In genomic region chr3:169241928-169242751, GRCh38 we compare ENCODE assay signal across 9 cellular contexts.
A peak's percentile ranks its signal among the peaks of the same experiment; 100 is the strongest.
DNase-seq lines count a peak whose midpoint lies in the region; ATAC-seq and FAIRE-seq lines count a peak whose summit lies in the region.
"Had no signal": no experiment of that assay in that cellular context is flagged by ENCODE, and none has a peak within 500 bp of the region (broad histone marks: within the 10 kb centered on the region; RNA-seq: fewer than 3 reads in every experiment).

No MANE protein-coding gene starts in this region.

- H3K4me3 ChIP-seq in adipocyte (ENCODE audit: low read length): peak overlapping the region; percentile 83

- in situ Hi-C loops in G401 (cut with HindIII; ENCODE audit: low sequenced_read_pairs): no loop called here

- H3K9me3 ChIP-seq in adipocyte (ENCODE audit: control insufficient read depth, low read length): no peaks in the 10 kb centered on the region

- H3K9ac ChIP-seq in adipocyte (ENCODE audit: low read length): peak overlapping the region; percentile 62

- no peaks in the 10 kb centered on the region for H3K27me3 ChIP-seq in adipocyte (replicated peaks; ENCODE audit: control insufficient read depth, insufficient read depth, low read length)

- ATAC-seq in HG02852 (IDR thresholded peaks at IDR 0.05; ENCODE audit: unreplicated experiment): no peak

- FAIRE-seq in GM19239 (lab: Jason Lieb, UNC): no peak

- H3K4me1 ChIP-seq in adipocyte (ENCODE audit: control insufficient read depth, insufficient read depth, low read length): peaks cover 21% of the 10 kb centered on the region

- DNase-seq in G401 (ENCODE audit: low spot score): peak; percentile 7
- DNase-seq in adipocyte (ENCODE audit: low read depth): peak; percentile 42
- peak; percentile 16 for DNase-seq in hepatic stellate cell (ENCODE audit: low spot score)
- DNase-seq in putamen (ENCODE audit: low spot score): peak; percentile 24
- no peak for DNase-seq in GM19239 (ENCODE audit: insufficient read length, low spot score)
- DNase-seq in activated T-cell treated with anti-CD3 and anti-CD28 coated beads, Interleukin-2, amount 50 U/mL, for 1 hour: no peak
- no peak for DNase-seq in activated effector memory CD4-positive, alpha-beta T cell treated with Interleukin-2 at 50 U/mL for 16 hours
- DNase-seq: NCI-H1694 treated with DMSO at 0.1 percent for 48 hours had no signal

- H3K36me3 ChIP-seq in adipocyte (ENCODE audit: control insufficient read depth, insufficient read depth, low read length, severe bottlenecking): no peaks in the 10 kb centered on the region

Comparison
In these comparisons a context has a peak if more than half of its experiments do, and no peak if none do; other contexts are left out.
1. DNase-seq: peak in G401 (single experiment), adipocyte (single experiment), hepatic stellate cell (single experiment) and putamen (single experiment); none in GM19239 (single experiment), activated T-cell treated with anti-CD3 and anti-CD28 coated beads, Interleukin-2, amount 50 U/mL, for 1 hour (single experiment) and activated effector memory CD4-positive, alpha-beta T cell treated with Interleukin-2 at 50 U/mL for 16 hours (single experiment).